ENCODE assay signal across 14 cellular contexts in genomic region chr2:196284901-196285589, GRCh38.
DNase-seq lines count a peak whose midpoint lies in the region; ATAC-seq and TF ChIP-seq lines count a peak whose summit lies in the region.
"Had no signal": no experiment of that assay in that cellular context is flagged by ENCODE, and none has a peak within 500 bp of the region (broad histone marks: within the 10 kb centered on the region; RNA-seq: fewer than 3 reads in every experiment).

No MANE protein-coding gene starts in this region.

- H3K4me3 Mint-ChIP-seq in nephron, result peak overlapping the region in 1 of 3 experiments; percentile 50
- no peak overlapping the region for H3K4me3 Mint-ChIP-seq in CD8-positive, alpha-beta T cell

- no peak overlapping the region for H3K9ac ChIP-seq in OCI-LY3 (ENCODE audit: low read length)

- peaks cover 5% of the 10 kb centered on the region for H3K36me3 Mint-ChIP-seq in nephron (ENCODE audit: low read depth)
- no peaks in the 10 kb centered on the region for H3K36me3 Mint-ChIP-seq in CD8-positive, alpha-beta T cell

- peak overlapping the region; percentile 3; the same call in 1 of the 2 replicates for H3K4me2 ChIP-seq in OCI-LY3 (ENCODE audit: low read length)
- H3K4me2 ChIP-seq: PC-9 had no signal

- H3K4me3 ChIP-seq in OCI-LY3 (ENCODE audit: low read length) (no peak overlapping the region), cardiac fibroblast (replicated peaks in 1 of 2; ENCODE audit: low read depth in 2 of 2, low read length in 2 of 2) (no peak overlapping the region)
- H3K4me3 ChIP-seq in CD8-positive, alpha-beta T cell (ENCODE audit: low read depth, low read length), result no peak overlapping the region
- H3K4me3 ChIP-seq: PC-9 had no signal

- H3K27ac Mint-ChIP-seq in nephron, result peak overlapping the region; percentile 9 to 75 (median 44)
- no peak overlapping the region for H3K27ac Mint-ChIP-seq in CD8-positive, alpha-beta T cell

- TF ChIP-seq CTCF in OCI-LY3 (IDR thresholded peaks at IDR 0.05; ENCODE audit: low read depth, low read length) (no peak), cardiac fibroblast (IDR thresholded peaks at IDR 0.05; ENCODE audit: low read depth, low read length) (no peak), nephron (IDR thresholded peaks at IDR 0.05; ENCODE audit: unreplicated experiment in 3 of 3) (no peak)
- TF ChIP-seq CTCF in CD8-positive, alpha-beta T cell (IDR thresholded peaks at IDR 0.05), result no peak

- no peak for ATAC-seq in CD8-positive, alpha-beta T cell
- no peak for ATAC-seq in HG03108 (IDR thresholded peaks at IDR 0.05; ENCODE audit: unreplicated experiment)

- H3K9me3 Mint-ChIP-seq in nephron, result no peaks in the 10 kb centered on the region
- no peaks in the 10 kb centered on the region for H3K9me3 Mint-ChIP-seq in CD8-positive, alpha-beta T cell

- POLR2A ChIA-PET in CD8-positive, alpha-beta T cell (lab: Charles Lee), result interaction anchor here (1.0 kb wide), 1 partner anchor 19 kb away, joined by 3 read pairs; no protein-coding TSS in a partner anchor

- no peaks in the 10 kb centered on the region for H3K79me2 ChIP-seq in OCI-LY3 (ENCODE audit: low read length)

- no peaks in the 10 kb centered on the region for H3K9me3 ChIP-seq in OCI-LY3 (ENCODE audit: insufficient read depth, low read length)
- no peaks in the 10 kb centered on the region for H3K9me3 ChIP-seq in CD8-positive, alpha-beta T cell (ENCODE audit: low read length)

- CTCF ChIA-PET in CD8-positive, alpha-beta T cell (lab: Charles Lee), result interaction anchor here (1.6 to 2.0 kb wide), 2 partner anchors 8 to 206 kb away, joined by 3 to 6 read pairs; no protein-coding TSS in a partner anchor

- H4K20me1 ChIP-seq in OCI-LY3 (ENCODE audit: insufficient read depth, low read length), result no peaks in the 10 kb centered on the region

- no peak overlapping the region for H2AFZ ChIP-seq in OCI-LY3 (ENCODE audit: low read depth, low read length)
- H2AFZ ChIP-seq: PC-9 had no signal

- peaks cover 4% of the 10 kb centered on the region for H3K27me3 Mint-ChIP-seq in nephron (ENCODE audit: low read depth)
- no peaks in the 10 kb centered on the region for H3K27me3 Mint-ChIP-seq in CD8-positive, alpha-beta T cell (ENCODE audit: low read depth)

- no peaks in the 10 kb centered on the region for H3K27me3 ChIP-seq in OCI-LY3 (ENCODE audit: low read depth, low read length)
- no peaks in the 10 kb centered on the region for H3K27me3 ChIP-seq in CD8-positive, alpha-beta T cell (ENCODE audit: insufficient read depth, low read length)

- intact Hi-C loops in CD8-positive, alpha-beta T cell (cut with DNase I, micrococcal nuclease), result loop anchor here in 1 of 2 experiments (10.0 kb wide), 1 partner anchor 620 kb away; no protein-coding TSS in a partner anchor
- intact Hi-C loops in head of caudate nucleus (cut with DNase I), result no loop called here

- peaks cover 28% of the 10 kb centered on the region for H3K4me1 ChIP-seq in OCI-LY3 (ENCODE audit: low read length)
- H3K4me1 ChIP-seq in CD8-positive, alpha-beta T cell (ENCODE audit: insufficient read depth, low read length), result peaks cover 15% of the 10 kb centered on the region

- no peaks in the 10 kb centered on the region for H3K36me3 ChIP-seq in OCI-LY3 (replicated peaks; ENCODE audit: low read depth, low read length)
- H3K36me3 ChIP-seq in CD8-positive, alpha-beta T cell (ENCODE audit: insufficient read depth, low read length), result no peaks in the 10 kb centered on the region

- H3K4me1 Mint-ChIP-seq in nephron, result peaks cover 16% of the 10 kb centered on the region
- H3K4me1 Mint-ChIP-seq in CD8-positive, alpha-beta T cell (ENCODE audit: low read depth), result peaks cover 21% of the 10 kb centered on the region

- H3K27ac ChIP-seq in OCI-LY3 (ENCODE audit: low read length), result no peak overlapping the region
- H3K27ac ChIP-seq in CD8-positive, alpha-beta T cell (ENCODE audit: low read depth, low read length), result no peak overlapping the region
- H3K27ac ChIP-seq: PC-9 had no signal

- DNase-seq in EL (peak; percentile 36), cardiac fibroblast (ENCODE audit: low read depth in 2 of 2) (peak; percentile 24 to 39), head of caudate nucleus (no peak), midbrain (lab: John Stamatoyannopoulos, UW) (no peak)
- DNase-seq in CD8-positive, alpha-beta T cell, result no peak
- DNase-seq: activated effector memory CD4-positive, alpha-beta T cell treated with anti-CD3 and anti-CD28 coated beads, Interleukin-2, amount 50 U/mL, for 16 hours; anterior cingulate cortex; DMS53; NCI-H187 treated with DMSO at 0.1 percent for 48 hours; NCI-H446 treated with DMSO at 0.1 percent for 48 hours; PC-9 had no signal

Comparison
In these comparisons a context has a peak if more than half of its experiments do, and no peak if none do; other contexts are left out.
1. DNase-seq: peak in EL (single experiment) and cardiac fibroblast (2 of 2); none in CD8-positive, alpha-beta T cell (0 of 7), head of caudate nucleus (0 of 42) and midbrain (single experiment).